In genomic region chr1:115717541-115717940, GRCh38 we compare ENCODE assay signal across 9 cellular contexts. TPM values are rescaled to one million over a fixed set of nuclear protein-coding genes. Genes with fewer than 3 reads are reported as not detected.
DNase-seq lines count a peak whose midpoint lies in the region; ATAC-seq and TF ChIP-seq lines count a peak whose summit lies in the region.
"Had no signal": no experiment of that assay in that cellular context is flagged by ENCODE, and none has a peak within 500 bp of the region (broad histone marks: within the 10 kb centered on the region; RNA-seq: fewer than 3 reads in every experiment).

No MANE protein-coding gene starts in this region.

- no peak overlapping the region for H3K27ac ChIP-seq in CD4-positive, alpha-beta T cell (ENCODE audit: low read depth, low read length)
- H3K27ac ChIP-seq in GM23338 (ENCODE audit: low read depth): no peak overlapping the region
- no peak overlapping the region for H3K27ac ChIP-seq in CD8-positive, alpha-beta memory T cell (ENCODE audit: low read depth, low read length)

- H3K4me2 ChIP-seq in GM23338: no peak overlapping the region

- intact Hi-C loops in CD4-positive, alpha-beta T cell (cut with DNase I, micrococcal nuclease): loop anchor here (5.0 kb wide), 2 partner anchors 780 to 785 kb away; no protein-coding TSS in a partner anchor

- H3K9me3 ChIP-seq in CD4-positive, alpha-beta T cell (ENCODE audit: control insufficient read depth, low read length): no peaks in the 10 kb centered on the region
- no peaks in the 10 kb centered on the region for H3K9me3 ChIP-seq in CD8-positive, alpha-beta memory T cell (ENCODE audit: low read length)

- H3K4me1 Mint-ChIP-seq in CD4-positive, alpha-beta T cell (ENCODE audit: low read depth): no peaks in the 10 kb centered on the region
- peaks cover 19% of the 10 kb centered on the region for H3K4me1 Mint-ChIP-seq in GM23338
- no peaks in the 10 kb centered on the region for H3K4me1 Mint-ChIP-seq in CD8-positive, alpha-beta memory T cell
- H3K4me1 Mint-ChIP-seq: IgD-negative memory B cell had no signal

- no peak overlapping the region for H3K4me3 Mint-ChIP-seq in CD4-positive, alpha-beta T cell
- H3K4me3 Mint-ChIP-seq in GM23338: no peak overlapping the region
- H3K4me3 Mint-ChIP-seq in CD8-positive, alpha-beta memory T cell: no peak overlapping the region
- H3K4me3 Mint-ChIP-seq: IgD-negative memory B cell had no signal

- peaks cover 4% of the 10 kb centered on the region for H3K27me3 Mint-ChIP-seq in CD4-positive, alpha-beta T cell
- peaks cover 12% of the 10 kb centered on the region for H3K27me3 Mint-ChIP-seq in GM23338 (ENCODE audit: insufficient read depth, low read depth, poor library complexity)
- H3K27me3 Mint-ChIP-seq in CD8-positive, alpha-beta memory T cell: peaks cover 1 to 13% of the 10 kb centered on the region in 2 donors

- no peaks in the 10 kb centered on the region for H3K27me3 ChIP-seq in CD4-positive, alpha-beta T cell (ENCODE audit: control insufficient read depth, insufficient read depth, low read length)
- H3K27me3 ChIP-seq in GM23338 (ENCODE audit: insufficient read depth): no peaks in the 10 kb centered on the region
- no peaks in the 10 kb centered on the region for H3K27me3 ChIP-seq in CD8-positive, alpha-beta memory T cell (ENCODE audit: insufficient read depth, low read length, poor library complexity, severe bottlenecking)

- CTCF ChIA-PET in CD4-positive, alpha-beta T cell (lab: Charles Lee): interaction anchor here (1.0 kb wide), 1 partner anchor 11 kb away, joined by 3 read pairs; no protein-coding TSS in a partner anchor
- CTCF ChIA-PET in CD8-positive, alpha-beta memory T cell (lab: Charles Lee): interaction anchor here (1.5 kb wide), 1 partner anchor 11 kb away, joined by 4 read pairs; no protein-coding TSS in a partner anchor

- H3K36me3 Mint-ChIP-seq in CD4-positive, alpha-beta T cell (ENCODE audit: low read depth): no peaks in the 10 kb centered on the region
- no peaks in the 10 kb centered on the region for H3K36me3 Mint-ChIP-seq in GM23338 (ENCODE audit: low read depth)
- no peaks in the 10 kb centered on the region for H3K36me3 Mint-ChIP-seq in CD8-positive, alpha-beta memory T cell

- no peak overlapping the region for H3K27ac Mint-ChIP-seq in CD4-positive, alpha-beta T cell
- no peak overlapping the region for H3K27ac Mint-ChIP-seq in GM23338
- H3K27ac Mint-ChIP-seq in CD8-positive, alpha-beta memory T cell: no peak overlapping the region
- H3K27ac Mint-ChIP-seq: IgD-negative memory B cell had no signal

- no peaks in the 10 kb centered on the region for H3F3A ChIP-seq in GM23338 (replicated peaks; ENCODE audit: low read depth)

- no peaks in the 10 kb centered on the region for H3K9me2 ChIP-seq in GM23338 (ENCODE audit: insufficient read depth)

- H3K79me2 ChIP-seq in GM23338 (replicated peaks; ENCODE audit: insufficient read depth): no peaks in the 10 kb centered on the region

- H3K36me3 ChIP-seq in GM23338 (ENCODE audit: insufficient read depth): no peaks in the 10 kb centered on the region
- no peaks in the 10 kb centered on the region for H3K36me3 ChIP-seq in CD8-positive, alpha-beta memory T cell (ENCODE audit: insufficient read depth, low read length)

- no peak overlapping the region for H3K4me3 ChIP-seq in GM23338
- no peak overlapping the region for H3K4me3 ChIP-seq in CD8-positive, alpha-beta memory T cell (ENCODE audit: low read length)

- peak in 1 of 10 experiments; percentile 9 for DNase-seq in CD4-positive, alpha-beta T cell
- DNase-seq in GM23338 (ENCODE audit: low spot score): peak; percentile 79
- DNase-seq in T1000 (lab: John Stamatoyannopoulos, UW): peak; percentile 10
- peak; percentile 24 for DNase-seq in fibroblast of the conjunctiva (ENCODE audit: low read depth)
- DNase-seq in retina: peak; percentile 33
- DNase-seq in CD8-positive, alpha-beta memory T cell: no peak

- POLR2A ChIA-PET in CD4-positive, alpha-beta T cell (lab: Charles Lee): no interaction called here
- POLR2A ChIA-PET in CD8-positive, alpha-beta memory T cell (lab: Charles Lee): no interaction called here

- no peak for ATAC-seq in CD4-positive, alpha-beta T cell (ENCODE audit: poor library complexity)
- ATAC-seq in GM23338 (peak; percentile 71), HG03469 (IDR thresholded peaks at IDR 0.05; ENCODE audit: unreplicated experiment) (no peak), HG03439 (IDR thresholded peaks at IDR 0.05; ENCODE audit: unreplicated experiment) (no peak)

- H2AFZ ChIP-seq in GM23338: no peak overlapping the region

- H4K20me1 ChIP-seq in GM23338 (replicated peaks; ENCODE audit: insufficient read depth): no peaks in the 10 kb centered on the region

- no peaks in the 10 kb centered on the region for H3K9me3 Mint-ChIP-seq in CD4-positive, alpha-beta T cell
- H3K9me3 Mint-ChIP-seq in GM23338: no peaks in the 10 kb centered on the region
- no peaks in the 10 kb centered on the region for H3K9me3 Mint-ChIP-seq in CD8-positive, alpha-beta memory T cell

- TF ChIP-seq CTCF in CD4-positive, alpha-beta T cell (IDR thresholded peaks at IDR 0.05): peak; percentile 31
- TF ChIP-seq CTCF in GM23338 (conservative IDR thresholded peaks at IDR 0.05; ENCODE audit: low read depth in 2 of 2): peak; percentile 82 to 88

- peaks cover 8% of the 10 kb centered on the region; the same call in 1 of the 2 replicates for H3K4me1 ChIP-seq in GM23338 (ENCODE audit: insufficient read depth)
- H3K4me1 ChIP-seq in CD8-positive, alpha-beta memory T cell (ENCODE audit: insufficient read depth, low read length): no peaks in the 10 kb centered on the region

TF ChIP-seq in GM23338, 12 proteins besides CTCF, POLR2A, EP300 and RAD21:
- TF ChIP-seq STAT1 (IDR thresholded peaks at IDR 0.05; ENCODE audit: unreplicated experiment) (no peak), EZH2phosphoT487 (IDR thresholded peaks at IDR 0.05; ENCODE audit: unreplicated experiment) (no peak), EZH2 (IDR thresholded peaks at IDR 0.05; ENCODE audit: low read depth, unreplicated experiment) (no peak)

RNA-seq across cellular contexts. Expression of gene CASQ2, which starts 51.0 kb away (rescaled TPM):
- not detected for total RNA-seq in CD4-positive, alpha-beta T cell
- not detected in 2 replicates for total RNA-seq in GM23338 (2014; rRNA removed; shearing (Covaris generic))
- not detected in 2 replicates for polyA plus RNA-seq in GM23338 (2016; fragmentation: Nextera tagmentation; extraction: Ambion mirVana)
- not detected for total RNA-seq in CD8-positive, alpha-beta memory T cell
- not detected for polyA plus RNA-seq in CD8-positive, alpha-beta memory T cell
- polyA plus RNA-seq: IgD-negative memory B cell had no signal

Comparison
In these comparisons a context has a peak if more than half of its experiments do, and no peak if none do; other contexts are left out.
1. DNase-seq: peak in GM23338 (single experiment), T1000 (single experiment), fibroblast of the conjunctiva (single experiment) and retina (single experiment); none in CD8-positive, alpha-beta memory T cell (0 of 5).